ENCODE assay signal across 12 cellular contexts in genomic region chr11:68013611-68014156, GRCh38. TPM values are rescaled to one million over a fixed set of nuclear protein-coding genes. Genes with fewer than 3 reads are reported as not detected.
DNase-seq lines count a peak whose midpoint lies in the region; ATAC-seq, FAIRE-seq and TF ChIP-seq lines count a peak whose summit lies in the region.
"Had no signal": no experiment of that assay in that cellular context is flagged by ENCODE, and none has a peak within 500 bp of the region (broad histone marks: within the 10 kb centered on the region; RNA-seq: fewer than 3 reads in every experiment).

No MANE protein-coding gene starts in this region.

- H3K4me3 ChIP-seq in ascending aorta (no peak overlapping the region), kidney (ENCODE audit: low read length in 2 of 2) (no peak overlapping the region), skeletal muscle satellite cell (ENCODE audit: low read length) (peak overlapping the region; percentile 51)
- H3K4me3 ChIP-seq in effector memory CD4-positive, alpha-beta T cell (ENCODE audit: insufficient read depth, low read depth, low read length, poor library complexity, severe bottlenecking), result no peak overlapping the region

- peak overlapping the region; percentile 97 for H3K27ac Mint-ChIP-seq in HFFc6
- no peak overlapping the region for H3K27ac Mint-ChIP-seq in activated naive CD4-positive, alpha-beta T cell treated with anti-CD3 and anti-CD28 coated beads, Interleukin-2, amount 50 U/mL, for 72 hours
- H3K27ac Mint-ChIP-seq: activated CD4-positive, alpha-beta T cell treated with anti-CD3 and anti-CD28 coated beads for 36 hours; activated T-helper 2 cell treated with anti-CD3 and anti-CD28 coated beads, Interferon-gamma antibody, Interleukin-2, Interleukin-4, amounts not matched to agents 10 μg/mL and 5 μg/mL and 100 μg/mL, durations not matched to agents 14 hours and 24 hours and 36 hours had no signal

- H3K9ac ChIP-seq in kidney (ENCODE audit: low read length in 2 of 2) (peak overlapping the region in 1 of 2 donors; percentile 31), skeletal muscle satellite cell (ENCODE audit: low read depth, low read length) (peak overlapping the region; percentile 86)

- FAIRE-seq in kidney (lab: Jason Lieb, UNC), result no peak
- FAIRE-seq: frontal cortex had no signal

- intact Hi-C loops in ascending aorta (cut with DNase I) (loop anchor here (10.0 kb wide), 1 partner anchor 431 kb away; no protein-coding TSS in a partner anchor), kidney (cut with DNase I) (no loop called here)

- H3K27ac ChIP-seq in ascending aorta, result peak overlapping the region; percentile 50 to 56
- peak overlapping the region; percentile 58 to 87 for H3K27ac ChIP-seq in kidney (ENCODE audit: low read depth in 2 of 2, low read length in 2 of 2)
- H3K27ac ChIP-seq in effector memory CD4-positive, alpha-beta T cell (ENCODE audit: insufficient read depth, low read length, poor library complexity, severe bottlenecking), result no peak overlapping the region

- H3K27me3 Mint-ChIP-seq in HFFc6 (ENCODE audit: insufficient read depth), result peaks cover 12% of the 10 kb centered on the region
- H3K27me3 Mint-ChIP-seq: activated CD4-positive, alpha-beta T cell treated with anti-CD3 and anti-CD28 coated beads for 36 hours had no signal

- no peak for DNase-seq in HFFc6
- DNase-seq in ascending aorta (ENCODE audit: low spot score in 2 of 2), result no peak
- peak; percentile 71 for DNase-seq in kidney
- DNase-seq in effector memory CD4-positive, alpha-beta T cell, result no peak
- DNase-seq in activated naive CD4-positive, alpha-beta T cell treated with anti-CD3 and anti-CD28 coated beads, Interleukin-2, amount 50 U/mL, for 72 hours (ENCODE audit: low spot score in 2 of 2), result no peak
- DNase-seq in GM10248 (ENCODE audit: extremely low spot score), result no peak
- DNase-seq in SKM-1 treated with dmso at 0.1 percent for 144 hours (lab: John Stamatoyannopoulos, UW; ENCODE audit: unreplicated experiment), result no peak
- DNase-seq: activated CD4-positive, alpha-beta T cell treated with anti-CD3 and anti-CD28 coated beads for 36 hours had no signal

- H3K4me1 ChIP-seq in ascending aorta (peaks cover 9 to 32% of the 10 kb centered on the region in 2 donors), kidney (ENCODE audit: control insufficient read depth in 1 of 2, insufficient read depth in 1 of 2, low read depth in 1 of 2, low read length in 2 of 2) (peaks cover 18 to 41% of the 10 kb centered on the region in 2 donors), skeletal muscle satellite cell (ENCODE audit: control insufficient read depth, insufficient read depth, low read length) (peaks cover 72% of the 10 kb centered on the region)
- no peaks in the 10 kb centered on the region for H3K4me1 ChIP-seq in effector memory CD4-positive, alpha-beta T cell (ENCODE audit: control insufficient read depth, insufficient read depth, low read length, poor library complexity, severe bottlenecking)

- H3K9me3 ChIP-seq in ascending aorta, result no peaks in the 10 kb centered on the region
- H3K9me3 ChIP-seq in kidney (ENCODE audit: control insufficient read depth in 1 of 2, low read length in 2 of 2), result no peaks in the 10 kb centered on the region
- H3K9me3 ChIP-seq in skeletal muscle satellite cell (replicated peaks; ENCODE audit: low read length), result no peaks in the 10 kb centered on the region
- no peaks in the 10 kb centered on the region for H3K9me3 ChIP-seq in effector memory CD4-positive, alpha-beta T cell (ENCODE audit: control insufficient read depth, low read length)

- peak overlapping the region; percentile 80 for H3K4me2 ChIP-seq in skeletal muscle satellite cell (ENCODE audit: low read length)

- H3K36me3 Mint-ChIP-seq in HFFc6 (ENCODE audit: low read depth), result peaks cover 5% of the 10 kb centered on the region
- H3K36me3 Mint-ChIP-seq in activated naive CD4-positive, alpha-beta T cell treated with anti-CD3 and anti-CD28 coated beads, Interleukin-2, amount 50 U/mL, for 72 hours, result no peaks in the 10 kb centered on the region

- no peaks in the 10 kb centered on the region for H3K27me3 ChIP-seq in ascending aorta
- H3K27me3 ChIP-seq in skeletal muscle satellite cell (ENCODE audit: control insufficient read depth, insufficient read depth, low read length), result no peaks in the 10 kb centered on the region
- no peaks in the 10 kb centered on the region for H3K27me3 ChIP-seq in effector memory CD4-positive, alpha-beta T cell (replicated peaks; ENCODE audit: control insufficient read depth, insufficient read depth, low read length, poor library complexity, severe bottlenecking)

- ATAC-seq in activated naive CD4-positive, alpha-beta T cell treated with anti-CD3 and anti-CD28 coated beads, Interleukin-2, amount 50 U/mL, for 72 hours, result no peak
- ATAC-seq: activated CD4-positive, alpha-beta T cell treated with anti-CD3 and anti-CD28 coated beads for 36 hours had no signal

- no peaks in the 10 kb centered on the region for H3K36me3 ChIP-seq in ascending aorta
- no peaks in the 10 kb centered on the region for H3K36me3 ChIP-seq in kidney (ENCODE audit: control insufficient read depth in 1 of 2, insufficient read depth in 2 of 2, low read length in 2 of 2)
- H3K36me3 ChIP-seq in skeletal muscle satellite cell (ENCODE audit: insufficient read depth, low read length), result peaks cover 6% of the 10 kb centered on the region
- H3K36me3 ChIP-seq in effector memory CD4-positive, alpha-beta T cell (ENCODE audit: control insufficient read depth, insufficient read depth, low read length), result no peaks in the 10 kb centered on the region

- TF ChIP-seq CTCF in HFFc6 (IDR thresholded peaks at IDR 0.05) (no peak), ascending aorta (IDR thresholded peaks at IDR 0.05) (no peak), kidney (IDR thresholded peaks at IDR 0.05; ENCODE audit: borderline replicate concordance, extremely low read depth, insufficient read depth) (no peak), GM10248 (IDR thresholded peaks at IDR 0.05; ENCODE audit: control extremely low read depth, extremely low read depth, low read depth, missing control alignments) (no peak)

- peaks cover 77% of the 10 kb centered on the region for H3K4me1 Mint-ChIP-seq in HFFc6 (ENCODE audit: low read depth)

- H3K4me3 Mint-ChIP-seq in HFFc6, result peak overlapping the region; percentile 78
- H3K4me3 Mint-ChIP-seq: activated CD4-positive, alpha-beta T cell treated with anti-CD3 and anti-CD28 coated beads for 36 hours had no signal

- CTCF ChIA-PET in GM10248 (lab: Yijun Ruan, JAX), result no interaction called here

- POLR2A ChIA-PET in GM10248 (lab: Yijun Ruan, JAX), result no interaction called here

- no peaks in the 10 kb centered on the region for H3K9me3 Mint-ChIP-seq in HFFc6
- H3K9me3 Mint-ChIP-seq in activated naive CD4-positive, alpha-beta T cell treated with anti-CD3 and anti-CD28 coated beads, Interleukin-2, amount 50 U/mL, for 72 hours, result no peaks in the 10 kb centered on the region
- H3K9me3 Mint-ChIP-seq: activated T-helper 2 cell treated with anti-CD3 and anti-CD28 coated beads, Interferon-gamma antibody, Interleukin-2, Interleukin-4, amounts not matched to agents 10 μg/mL and 5 μg/mL and 100 μg/mL, durations not matched to agents 14 hours and 24 hours and 36 hours had no signal

RNA-seq across cellular contexts. Expression of gene ALDH3B1, which starts 3.6 kb away (rescaled TPM):
- total RNA-seq in HFFc6 (2021; fragmentation: NEBNext Ultra II Directional; extraction: Animal tissue kit (Norgen Biotek cat#: 25700)), result 10 to 100 TPM; 29.5 to 47.4 (median 43.4) TPM
- total RNA-seq in ascending aorta, result 42.8 TPM
- total RNA-seq in kidney, result 42.7 TPM
- polyA plus RNA-seq in kidney (ENCODE audit: insufficient read depth, low read depth, low replicate concordance), result 20.9 TPM
- total RNA-seq in skeletal muscle satellite cell (2012; rRNA removed), result 26.6 and 30.9 TPM in 2 replicates
- total RNA-seq in activated naive CD4-positive, alpha-beta T cell treated with anti-CD3 and anti-CD28 coated beads, Interleukin-2, amount 50 U/mL, for 72 hours, result under 1 TPM in 1 of 2 donors, not detected in 1; 0.11 TPM
- total RNA-seq: activated CD4-positive, alpha-beta T cell treated with anti-CD3 and anti-CD28 coated beads for 36 hours; activated T-helper 2 cell treated with anti-CD3 and anti-CD28 coated beads, Interferon-gamma antibody, Interleukin-2, Interleukin-4, amounts not matched to agents 10 μg/mL and 5 μg/mL and 100 μg/mL, durations not matched to agents 14 hours and 24 hours and 36 hours; T-helper 1 cell treated with Interleukin-12 subunit alpha and Interleukin-12 subunit beta and Interleukin-4 antibody, amounts not matched to agents 30 ng/mL and 1 ng/mL, for 36 hours had no signal

RNA-seq across cellular contexts. Expression of gene UNC93B1, which starts 9.8 kb away (rescaled TPM):
- total RNA-seq in HFFc6 (2021; fragmentation: NEBNext Ultra II Directional; extraction: Animal tissue kit (Norgen Biotek cat#: 25700)), result 10 to 100 TPM; 17.2 to 23.0 (median 19.9) TPM
- 74.7 TPM for total RNA-seq in ascending aorta
- 67.9 TPM for total RNA-seq in kidney
- 21.3 TPM for polyA plus RNA-seq in kidney (ENCODE audit: insufficient read depth, low read depth, low replicate concordance)
- 18.5 and 22.5 TPM in 2 replicates for total RNA-seq in skeletal muscle satellite cell (2012; rRNA removed)
- 10 to 100 TPM in 1 of 2 donors, 1 to 10 TPM in 1; 7.7 to 23.6 TPM for total RNA-seq in activated naive CD4-positive, alpha-beta T cell treated with anti-CD3 and anti-CD28 coated beads, Interleukin-2, amount 50 U/mL, for 72 hours

RNA-seq across cellular contexts. Expression of gene NDUFS8, which starts 16.8 kb away (rescaled TPM):
- 100 to 1,000 TPM; 221 to 236 (median 223) TPM for total RNA-seq in HFFc6 (2021; fragmentation: NEBNext Ultra II Directional; extraction: Animal tissue kit (Norgen Biotek cat#: 25700))
- total RNA-seq in ascending aorta, result 316 TPM
- 144 TPM for total RNA-seq in kidney
- polyA plus RNA-seq in kidney (ENCODE audit: insufficient read depth, low read depth, low replicate concordance), result 472 TPM
- 141 and 146 TPM in 2 replicates for total RNA-seq in skeletal muscle satellite cell (2012; rRNA removed)
- 100 to 1,000 TPM; 139 to 236 TPM for total RNA-seq in activated naive CD4-positive, alpha-beta T cell treated with anti-CD3 and anti-CD28 coated beads, Interleukin-2, amount 50 U/mL, for 72 hours

RNA-seq across cellular contexts. Expression of gene TCIRG1, which starts 25.1 kb away (rescaled TPM):
- total RNA-seq in HFFc6 (2021; fragmentation: NEBNext Ultra II Directional; extraction: Animal tissue kit (Norgen Biotek cat#: 25700)), result 100 to 1,000 TPM; 113 to 150 (median 131) TPM
- total RNA-seq in ascending aorta (385 TPM), kidney (97.1 TPM)
- polyA plus RNA-seq in kidney (ENCODE audit: insufficient read depth, low read depth, low replicate concordance), result 36.3 TPM
- total RNA-seq in skeletal muscle satellite cell (2012; rRNA removed), result 129 and 182 TPM in 2 replicates
- total RNA-seq in activated naive CD4-positive, alpha-beta T cell treated with anti-CD3 and anti-CD28 coated beads, Interleukin-2, amount 50 U/mL, for 72 hours, result 100 to 1,000 TPM; 226 to 295 TPM

Comparison
In these comparisons a context has a peak if more than half of its experiments do, and no peak if none do; other contexts are left out.
1. RNA of gene ALDH3B1, which starts 3.6 kb away (total RNA-seq): 29.5 to 47.4 TPM in HFFc6, 42.8 TPM in ascending aorta (single experiment) and 42.7 TPM in kidney (single experiment); 0.11 TPM in activated naive CD4-positive, alpha-beta T cell treated with anti-CD3 and anti-CD28 coated beads, Interleukin-2, amount 50 U/mL, for 72 hours; every median in the first group is over 10 times any median in the second.